In the genomic region with DNA sequence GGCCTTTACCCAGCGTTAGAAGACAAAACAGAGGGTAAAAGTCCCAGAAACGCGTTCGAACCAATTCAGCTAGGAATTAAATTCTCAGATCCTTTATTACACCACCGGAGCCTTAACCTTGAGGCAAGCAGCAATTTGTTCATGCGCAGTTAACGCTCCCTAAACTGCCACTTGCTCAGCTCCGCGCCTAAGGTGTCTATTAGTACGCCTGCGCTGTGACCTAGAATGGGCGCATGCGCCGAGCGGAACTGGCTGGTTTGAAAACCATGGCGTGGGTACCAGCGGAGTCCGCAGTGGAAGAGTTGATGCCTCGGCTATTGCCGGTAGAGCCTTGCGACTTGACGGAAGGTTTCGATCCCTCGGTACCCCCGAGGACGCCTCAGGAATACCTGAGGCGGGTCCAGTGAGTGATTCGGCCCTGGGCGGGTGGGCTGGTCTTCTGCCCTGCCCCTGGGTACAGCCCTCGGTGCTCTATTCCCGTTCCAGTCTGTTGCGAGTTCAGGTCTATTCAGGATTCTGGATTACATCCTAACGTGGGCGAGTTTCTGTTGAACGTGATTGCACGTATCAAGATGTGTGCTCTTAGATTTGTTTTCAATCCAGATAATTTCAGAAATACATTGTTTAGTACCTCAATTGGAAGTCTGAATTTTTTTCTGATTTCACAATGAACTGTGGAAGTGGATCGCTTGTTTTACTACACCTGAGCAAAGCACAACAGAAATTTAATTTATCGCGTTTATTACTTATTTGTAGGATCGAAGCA, we compare ENCODE assay signal across 8 cellular contexts. TPM values are rescaled to one million over a fixed set of nuclear protein-coding genes. Genes with fewer than 3 reads are reported as not detected.
DNase-seq lines count a peak whose midpoint lies in the region; ATAC-seq and TF ChIP-seq lines count a peak whose summit lies in the region.

A gene with protein sequence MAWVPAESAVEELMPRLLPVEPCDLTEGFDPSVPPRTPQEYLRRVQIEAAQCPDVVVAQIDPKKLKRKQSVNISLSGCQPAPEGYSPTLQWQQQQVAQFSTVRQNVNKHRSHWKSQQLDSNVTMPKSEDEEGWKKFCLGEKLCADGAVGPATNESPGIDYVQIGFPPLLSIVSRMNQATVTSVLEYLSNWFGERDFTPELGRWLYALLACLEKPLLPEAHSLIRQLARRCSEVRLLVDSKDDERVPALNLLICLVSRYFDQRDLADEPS (plus strand): TSS at position 251 of the 766 bp plus-strand sequence. CDS start 16 bp downstream, at position 267.

- ATAC-seq in GM18907 (IDR thresholded peaks at IDR 0.05; ENCODE audit: unreplicated experiment) (peak; percentile 93), HG03159 (IDR thresholded peaks at IDR 0.05; ENCODE audit: unreplicated experiment) (peak; percentile 91)

- CTCF ChIA-PET in AG04449 (lab: Yijun Ruan, JAX), result interaction anchor here (1.4 to 2.7 kb wide), 4 partner anchors 10 to 312 kb away, joined by 7 to 20 read pairs (median 10); a partner anchor contains a TSS

- no peaks in the 10 kb centered on the region for H4K20me1 ChIP-seq in smooth muscle cell (ENCODE audit: low read depth)

- no peaks in the 10 kb centered on the region for H3K27me3 ChIP-seq in smooth muscle cell (ENCODE audit: low read depth)

- H3K79me2 ChIP-seq in smooth muscle cell (ENCODE audit: low read depth), result peaks cover 13% of the 10 kb centered on the region

- peak within 1 kb of the TSS; percentile 86 for H3K4me2 ChIP-seq in smooth muscle cell

- peaks cover 7% of the 10 kb centered on the region for H3K36me3 ChIP-seq in smooth muscle cell (ENCODE audit: low read depth)

- DNase-seq in AG04449 (ENCODE audit: low read depth, low spot score) (peak; percentile 54), NCI-H2227 treated with DMSO at 0.1 percent for 48 hours (lab: John Stamatoyannopoulos, UW) (peak; percentile 96), cardiac fibroblast (ENCODE audit: low read depth in 2 of 2) (peak; percentile 96 to 97), iPS-NIHi7 (ENCODE audit: extremely low spot score) (peak; percentile 95), smooth muscle cell (lab: John Stamatoyannopoulos, UW; ENCODE audit: unreplicated experiment) (peak; percentile 73)

- H3F3A ChIP-seq in smooth muscle cell (ENCODE audit: low read depth), result no peaks in the 10 kb centered on the region

- WGBS in smooth muscle cell (ENCODE audit: low lambda C conversion rate), result 3% methylated on average over 40 of the region's 40 CpGs

- peak within 1 kb of the TSS; percentile 45 for H3K27ac ChIP-seq in smooth muscle cell (ENCODE audit: low read depth)

- TF ChIP-seq CTCF in AG04449 (IDR thresholded peaks at IDR 0.05; ENCODE audit: insufficient read depth, low read length, missing control alignments) (no peak), WI38 (IDR thresholded peaks at IDR 0.05; ENCODE audit: low read depth, low read length) (no peak), cardiac fibroblast (IDR thresholded peaks at IDR 0.05; ENCODE audit: low read depth, low read length) (no peak), smooth muscle cell (IDR thresholded peaks at IDR 0.05; ENCODE audit: borderline replicate concordance, insufficient read depth, poor library complexity, severe bottlenecking) (no peak)

- H3K4me3 ChIP-seq in AG04449 (ENCODE audit: low read depth, low read length) (peak within 1 kb of the TSS; percentile 86), WI38 (ENCODE audit: low read depth, low read length) (peak within 1 kb of the TSS; percentile 87), cardiac fibroblast (replicated peaks in 1 of 2; ENCODE audit: low read depth in 2 of 2, low read length in 2 of 2) (peak within 1 kb of the TSS; percentile 76), smooth muscle cell (peak within 1 kb of the TSS; percentile 69)

- peak within 1 kb of the TSS; percentile 90 for H2AFZ ChIP-seq in smooth muscle cell (ENCODE audit: low read depth)

- peak within 1 kb of the TSS; percentile 45 for H3K9ac ChIP-seq in smooth muscle cell (ENCODE audit: low read depth)

- H3K4me1 ChIP-seq in smooth muscle cell (ENCODE audit: low read depth), result peaks cover 11% of the 10 kb centered on the region

- H3K9me3 ChIP-seq in smooth muscle cell (replicated peaks; ENCODE audit: low read depth), result no peaks in the 10 kb centered on the region

- POLR2A ChIA-PET in AG04449 (lab: Yijun Ruan, JAX), result interaction anchor here (0.7 to 1.3 kb wide), 5 partner anchors 11 to 153 kb away, joined by 3 to 14 read pairs (median 3); a partner anchor contains a TSS

RNA-seq across cellular contexts. Expression of the gene that starts here (rescaled TPM):
- 29.6 and 30.0 TPM in 2 replicates for total RNA-seq in smooth muscle cell
- 18.1 and 25.7 TPM in 2 replicates for polyA plus RNA-seq in smooth muscle cell

Comparison
In these comparisons a context has a peak if more than half of its experiments do, and no peak if none do; other contexts are left out.
1. Peak in every context shown above with its lines: DNase-seq, ATAC-seq, H3K4me3 ChIP-seq and H3K27ac ChIP-seq.